Comparison of ENCODE assay signal across 12 cellular contexts in the genomic region with DNA sequence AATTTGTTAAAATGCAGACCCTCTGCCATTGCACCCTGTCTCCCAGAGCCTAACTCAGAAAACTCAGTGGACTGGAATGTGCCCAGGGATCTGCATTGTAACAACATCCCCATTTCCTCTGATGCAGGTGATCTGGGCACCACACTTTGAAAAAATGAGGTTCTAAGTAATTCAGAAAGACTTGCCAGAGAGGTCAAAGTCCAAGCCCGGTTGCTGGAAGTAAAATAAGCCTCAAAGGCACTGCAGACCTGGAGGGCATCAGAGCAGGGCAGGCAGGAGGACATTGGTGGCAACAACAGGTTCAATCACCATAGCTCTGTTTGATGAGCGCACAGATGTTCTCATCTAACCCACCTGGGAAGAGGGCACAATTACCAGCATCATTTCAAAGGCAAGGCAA.
DNase-seq lines count a peak whose midpoint lies in the region; ATAC-seq, FAIRE-seq and TF ChIP-seq lines count a peak whose summit lies in the region.
"Had no signal": no experiment of that assay in that cellular context is flagged by ENCODE, and none has a peak within 500 bp of the region (broad histone marks: within the 10 kb centered on the region; RNA-seq: fewer than 3 reads in every experiment).

No MANE protein-coding gene starts in this region.

- H3K27ac ChIP-seq in A549: peak overlapping the region in 1 of 2 experiments; percentile 27; a peak in 1 of 6 replicates

- H3K4me2 ChIP-seq in A549: peak overlapping the region; percentile 34; the same call in 2 of the 3 replicates

- H3K4me3 ChIP-seq in A549 (no peak overlapping the region), iPS-15b (ENCODE audit: low read depth, low read length) (no peak overlapping the region)

- intact Hi-C loops in posterior vena cava (cut with DNase I): no loop called here

- TF ChIP-seq EP300 in A549 (IDR thresholded peaks at IDR 0.05): no peak

- ATAC-seq in A549: no peak

- H3K36me3 ChIP-seq in iPS-15b (ENCODE audit: control insufficient read depth, insufficient read depth, low read length): no peaks in the 10 kb centered on the region

- no peak for DNase-seq in A549 (ENCODE audit: low read depth in 1 of 2, low spot score in 1 of 2)
- peak; percentile 24 for DNase-seq in LoVo (ENCODE audit: low spot score)
- peak; percentile 5 for DNase-seq in posterior vena cava (ENCODE audit: low spot score)
- DNase-seq in AG20443 (ENCODE audit: low spot score): no peak
- no peak for DNase-seq in NCI-H2171 treated with DMSO at 0.1 percent for 48 hours (lab: John Stamatoyannopoulos, UW)
- no peak for DNase-seq in SKM-1 treated with dmso at 0.1 percent for 144 hours (lab: John Stamatoyannopoulos, UW; ENCODE audit: unreplicated experiment)
- DNase-seq: CD4-positive, CD25-positive, alpha-beta regulatory T cell; DMS79; H7; NCI-H187; NK-92 treated with Interleukin-12 subunit alpha and Interleukin-12 subunit beta, amount 100 ng/mL, for 24 hours had no signal

- CTCF ChIA-PET in A549 (lab: Yijun Ruan, JAX): interaction anchor here (1.1 kb wide), 1 partner anchor 57 kb away, joined by 3 read pairs; no protein-coding TSS in a partner anchor

- no peaks in the 10 kb centered on the region for H3K9me3 ChIP-seq in A549
- H3K9me3 ChIP-seq in iPS-15b (ENCODE audit: control insufficient read depth, insufficient read depth, low read length): no peaks in the 10 kb centered on the region

- TF ChIP-seq POLR2A in A549 (IDR thresholded peaks at IDR 0.05; ENCODE audit: low read length): no peak

- FAIRE-seq in A549 (lab: Jason Lieb, UNC): no peak

- H3K4me1 ChIP-seq in A549: peaks cover 36% of the 10 kb centered on the region
- H3K4me1 ChIP-seq in iPS-15b (ENCODE audit: control insufficient read depth, insufficient read depth, low read length): peaks cover 2% of the 10 kb centered on the region

- no peaks in the 10 kb centered on the region for H3K27me3 ChIP-seq in iPS-15b (ENCODE audit: control insufficient read depth, insufficient read depth, low read length)

- TF ChIP-seq RAD21 in A549 (conservative IDR thresholded peaks at IDR 0.05 in 1 of 2, IDR thresholded peaks at IDR 0.05 in 1 of 2): no peak

- peak overlapping the region; percentile 2 for H3K9ac ChIP-seq in iPS-15b (ENCODE audit: low read depth, low read length)

- POLR2A ChIA-PET in A549 (lab: Yijun Ruan, JAX): no interaction called here

- WGBS in A549 (ENCODE audit: missing lambda C conversion rate): 50% methylated on average over 2 of the region's 2 CpGs

- no peak for TF ChIP-seq CTCF in A549 (IDR thresholded peaks at IDR 0.05)

TF ChIP-seq in A549, 52 proteins besides CTCF, POLR2A, EP300 and RAD21:
- TF ChIP-seq CHD2 (IDR thresholded peaks at IDR 0.05; ENCODE audit: low read length, partially characterized antibody) (no peak), SREBF2 (IDR thresholded peaks at IDR 0.05) (no peak), SMC3 (IDR thresholded peaks at IDR 0.05) (no peak), HEYL (CRISPR knock-in tag; IDR thresholded peaks at IDR 0.05) (no peak), MAZ (IDR thresholded peaks at IDR 0.05; ENCODE audit: borderline replicate concordance, low read depth, low read length) (no peak), CHD4 (IDR thresholded peaks at IDR 0.05; ENCODE audit: borderline replicate concordance) (no peak), NR3C1 (IDR thresholded peaks at IDR 0.05) (no peak), MYC (IDR thresholded peaks at IDR 0.05; ENCODE audit: borderline replicate concordance, low read length) (no peak), FOXS1 (CRISPR knock-in tag; IDR thresholded peaks at IDR 0.05) (no peak)
- TF ChIP-seq, protein P1, sequence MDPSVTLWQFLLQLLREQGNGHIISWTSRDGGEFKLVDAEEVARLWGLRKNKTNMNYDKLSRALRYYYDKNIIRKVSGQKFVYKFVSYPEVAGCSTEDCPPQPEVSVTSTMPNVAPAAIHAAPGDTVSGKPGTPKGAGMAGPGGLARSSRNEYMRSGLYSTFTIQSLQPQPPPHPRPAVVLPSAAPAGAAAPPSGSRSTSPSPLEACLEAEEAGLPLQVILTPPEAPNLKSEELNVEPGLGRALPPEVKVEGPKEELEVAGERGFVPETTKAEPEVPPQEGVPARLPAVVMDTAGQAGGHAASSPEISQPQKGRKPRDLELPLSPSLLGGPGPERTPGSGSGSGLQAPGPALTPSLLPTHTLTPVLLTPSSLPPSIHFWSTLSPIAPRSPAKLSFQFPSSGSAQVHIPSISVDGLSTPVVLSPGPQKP (IDR thresholded peaks at IDR 0.05; ENCODE audit: low read depth, low read length): no peak
- TF ChIP-seq, protein P2, sequence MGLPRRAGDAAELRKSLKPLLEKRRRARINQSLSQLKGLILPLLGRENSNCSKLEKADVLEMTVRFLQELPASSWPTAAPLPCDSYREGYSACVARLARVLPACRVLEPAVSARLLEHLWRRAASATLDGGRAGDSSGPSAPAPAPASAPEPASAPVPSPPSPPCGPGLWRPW (IDR thresholded peaks at IDR 0.05): no peak
- TF ChIP-seq, protein P3, sequence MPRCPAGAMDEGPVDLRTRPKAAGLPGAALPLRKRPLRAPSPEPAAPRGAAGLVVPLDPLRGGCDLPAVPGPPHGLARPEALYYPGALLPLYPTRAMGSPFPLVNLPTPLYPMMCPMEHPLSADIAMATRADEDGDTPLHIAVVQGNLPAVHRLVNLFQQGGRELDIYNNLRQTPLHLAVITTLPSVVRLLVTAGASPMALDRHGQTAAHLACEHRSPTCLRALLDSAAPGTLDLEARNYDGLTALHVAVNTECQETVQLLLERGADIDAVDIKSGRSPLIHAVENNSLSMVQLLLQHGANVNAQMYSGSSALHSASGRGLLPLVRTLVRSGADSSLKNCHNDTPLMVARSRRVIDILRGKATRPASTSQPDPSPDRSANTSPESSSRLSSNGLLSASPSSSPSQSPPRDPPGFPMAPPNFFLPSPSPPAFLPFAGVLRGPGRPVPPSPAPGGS (IDR thresholded peaks at IDR 0.05): no peak
- TF ChIP-seq, protein P4, sequence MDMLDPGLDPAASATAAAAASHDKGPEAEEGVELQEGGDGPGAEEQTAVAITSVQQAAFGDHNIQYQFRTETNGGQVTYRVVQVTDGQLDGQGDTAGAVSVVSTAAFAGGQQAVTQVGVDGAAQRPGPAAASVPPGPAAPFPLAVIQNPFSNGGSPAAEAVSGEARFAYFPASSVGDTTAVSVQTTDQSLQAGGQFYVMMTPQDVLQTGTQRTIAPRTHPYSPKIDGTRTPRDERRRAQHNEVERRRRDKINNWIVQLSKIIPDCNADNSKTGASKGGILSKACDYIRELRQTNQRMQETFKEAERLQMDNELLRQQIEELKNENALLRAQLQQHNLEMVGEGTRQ (IDR thresholded peaks at IDR 0.05): no peak

Comparison
In these comparisons a context has a peak if more than half of its experiments do, and no peak if none do; other contexts are left out.
1. DNase-seq: peak in LoVo (single experiment) and posterior vena cava (single experiment); none in A549 (0 of 2), AG20443 (single experiment), NCI-H2171 treated with DMSO at 0.1 percent for 48 hours (single experiment) and SKM-1 treated with dmso at 0.1 percent for 144 hours (single experiment).